ENCODE assay signal across 8 cellular contexts in genomic region chr4:86594559-86595425, GRCh38. TPM values are rescaled to one million over a fixed set of nuclear protein-coding genes. Genes with fewer than 3 reads are reported as not detected.
DNase-seq lines count a peak whose midpoint lies in the region; ATAC-seq and TF ChIP-seq lines count a peak whose summit lies in the region.

No MANE protein-coding gene starts in this region.

- no peaks in the 10 kb centered on the region for H3K9me3 Mint-ChIP-seq in progenitor cell of endocrine pancreas (ENCODE audit: low read depth)

- TF ChIP-seq CTCF in ascending aorta (IDR thresholded peaks at IDR 0.05) (peak in 1 of 3 experiments; percentile 7), progenitor cell of endocrine pancreas (IDR thresholded peaks at IDR 0.05; ENCODE audit: unreplicated experiment) (peak; percentile 39)

- peak; percentile 9 for ATAC-seq in GM18861 (IDR thresholded peaks at IDR 0.05; ENCODE audit: unreplicated experiment)
- ATAC-seq in HG03103 (IDR thresholded peaks at IDR 0.05; ENCODE audit: low read depth, unreplicated experiment) = peak; percentile 21

- H3K27ac Mint-ChIP-seq in progenitor cell of endocrine pancreas = peak overlapping the region; percentile 98

- peaks cover 36% of the 10 kb centered on the region for H3K4me1 Mint-ChIP-seq in progenitor cell of endocrine pancreas (ENCODE audit: low read depth)

- peak overlapping the region; percentile 76 for H3K4me2 ChIP-seq in BLaER1

- intact Hi-C loops in ascending aorta (cut with DNase I) = loop anchor here (5.0 to 10.0 kb wide), 3 partner anchors 298 to 1688 kb away; partner anchors contain the start of genes C4orf36 and PPM1K

- DNase-seq in OCI-M1 (lab: John Stamatoyannopoulos, UW) (peak; percentile 87), ascending aorta (ENCODE audit: low spot score in 2 of 2) (peak in 1 of 2 donors; percentile 70), hepatic stellate cell (ENCODE audit: low spot score) (peak; percentile 60), progenitor cell of endocrine pancreas (ENCODE audit: low spot score, unreplicated experiment) (peak; percentile 11), cerebellar cortex (ENCODE audit: low spot score) (no peak)

- H3K27me3 ChIP-seq in BLaER1 (peaks cover 11% of the 10 kb centered on the region; the same call in 1 of the 2 replicates), ascending aorta (no peaks in the 10 kb centered on the region)

- H3K36me3 ChIP-seq in BLaER1 (no peaks in the 10 kb centered on the region), ascending aorta (no peaks in the 10 kb centered on the region)

- H3K9me3 ChIP-seq in BLaER1 (no peaks in the 10 kb centered on the region), ascending aorta (no peaks in the 10 kb centered on the region)

- H3K36me3 Mint-ChIP-seq in progenitor cell of endocrine pancreas (ENCODE audit: insufficient read depth) = no peaks in the 10 kb centered on the region

- H3K4me3 ChIP-seq in BLaER1 = peak overlapping the region; percentile 75
- H3K4me3 ChIP-seq in ascending aorta = peak overlapping the region; percentile 59 to 82

- H3K9ac ChIP-seq in BLaER1 = peak overlapping the region; percentile 76

- no peaks in the 10 kb centered on the region for H3K27me3 Mint-ChIP-seq in progenitor cell of endocrine pancreas

- H3K27ac ChIP-seq in BLaER1 (peak overlapping the region; percentile 54), ascending aorta (peak overlapping the region; percentile 79 to 90)

- H4K20me1 ChIP-seq in BLaER1 = no peaks in the 10 kb centered on the region

- H3K4me3 Mint-ChIP-seq in progenitor cell of endocrine pancreas (ENCODE audit: low read depth) = peak overlapping the region; percentile 99

- H3K4me1 ChIP-seq in BLaER1 (peaks cover 18% of the 10 kb centered on the region), ascending aorta (peaks cover 0 to 4% of the 10 kb centered on the region in 2 donors)

RNA-seq across cellular contexts. Expression of gene PTPN13, which starts 0.7 kb away (rescaled TPM):
- 20.8 TPM for total RNA-seq in ascending aorta
- 55.2 and 63.1 TPM in 2 replicates for total RNA-seq in progenitor cell of endocrine pancreas
